ENCODE assay signal across 11 cellular contexts in the genomic region with DNA sequence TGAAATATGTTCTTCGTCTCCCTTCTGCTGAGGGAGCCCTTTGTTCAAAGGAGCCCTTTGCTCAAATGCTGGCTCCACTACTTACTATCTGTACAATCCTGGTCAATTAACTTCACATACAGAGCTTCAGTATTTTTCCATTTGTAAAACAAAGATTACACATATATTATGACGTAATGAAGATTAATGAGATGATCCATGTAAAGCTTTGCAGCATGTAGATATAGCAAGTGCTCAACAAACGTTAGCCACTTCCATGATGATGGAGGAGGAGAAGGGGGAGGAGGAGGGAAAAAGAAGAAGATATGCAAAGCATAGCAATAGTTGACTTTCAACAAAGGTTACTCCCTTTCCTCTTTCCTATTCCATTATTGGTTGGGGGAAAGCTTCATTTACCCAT.
"Had no signal": no experiment of that assay in that cellular context is flagged by ENCODE, and none has a peak within 500 bp of the region (broad histone marks: within the 10 kb centered on the region; RNA-seq: fewer than 3 reads in every experiment).

No MANE protein-coding gene starts in this region.

- H3K4me3 ChIP-seq: GM23248, GM23338, HAP-1 had no signal

- H3K4me3 Mint-ChIP-seq: GM23338, H9 had no signal

- H3K9me3 Mint-ChIP-seq: GM23338, H9 had no signal

- FAIRE-seq: H1, H54 had no signal

- H3K4me2 ChIP-seq: GM23338 had no signal

- H3K9ac ChIP-seq: GM23248 had no signal

- H3K4me1 ChIP-seq: HAP-1 had no signal

- ATAC-seq: GM23338, HCT116 had no signal

- DNase-seq: GM23248, GOT3, H7, H9, HCEC 1CT, HFFc6 had no signal

- H3K36me3 ChIP-seq: HAP-1 had no signal

- H3K27ac ChIP-seq: GM23248 had no signal

- H2AFZ ChIP-seq: GM23248, GM23338 had no signal

- H3K9me3 ChIP-seq: HAP-1 had no signal

- H3K27ac Mint-ChIP-seq: GM23338 had no signal
